32 cellular contexts compared by ENCODE assay signal in genomic region chr3:141446737-141447136, GRCh38.
"Had no signal": no experiment of that assay in that cellular context is flagged by ENCODE, and none has a peak within 500 bp of the region (broad histone marks: within the 10 kb centered on the region; RNA-seq: fewer than 3 reads in every experiment).

No MANE protein-coding gene starts in this region.

- H3K4me1 ChIP-seq: colonic mucosa had no signal

- H3K4me3 ChIP-seq: adrenal gland, body of pancreas, cardiac muscle cell, colonic mucosa had no signal

- ATAC-seq: activated CD4-positive, CD25-positive, alpha-beta regulatory T cell treated with anti-CD3 and anti-CD28 coated beads, Interleukin-2, amount 50 U/mL, for 24 hours; activated CD8-positive, alpha-beta T cell treated with anti-CD3 and anti-CD28 coated beads for 36 hours; activated naive CD8-positive, alpha-beta T cell treated with anti-CD3 and anti-CD28 coated beads, Interleukin-2, amount 50 U/mL, for 24 hours; body of pancreas; T-helper 17 cell had no signal

- H3K27ac Mint-ChIP-seq: activated B cell treated with CpG ODN at 0.5 μM for 24 hours; activated CD8-positive, alpha-beta T cell treated with anti-CD3 and anti-CD28 coated beads for 36 hours; activated naive CD4-positive, alpha-beta T cell treated with anti-CD3 and anti-CD28 coated beads for 36 hours; activated naive CD4-positive, alpha-beta T cell treated with anti-CD3 and anti-CD28 coated beads, Interleukin-2, amount 50 U/mL, for 24 hours; activated naive CD8-positive, alpha-beta T cell treated with anti-CD3 and anti-CD28 coated beads for 36 hours; activated naive CD8-positive, alpha-beta T cell treated with anti-CD3 and anti-CD28 coated beads, Interleukin-2, amount 50 U/mL, for 24 hours; activated T-helper 1 cell treated with anti-CD3 and anti-CD28 coated beads, Interleukin-12 subunit alpha, Interleukin-12 subunit beta, Interleukin-2, Interleukin-4 antibody, amounts not matched to agents 30 ng/mL and 10 ng/mL and 1 ng/mL, durations not matched to agents 14 hours and 24 hours and 36 hours; activated T-helper 2 cell treated with anti-CD3 and anti-CD28 coated beads, Interferon-gamma antibody, Interleukin-2, Interleukin-4, amounts not matched to agents 10 μg/mL and 5 μg/mL and 100 μg/mL, durations not matched to agents 14 hours and 24 hours and 36 hours; T-helper 17 cell; T-helper 2 cell treated with Interferon-gamma antibody and Interleukin-4, amounts not matched to agents 5 μg/mL and 100 μg/mL, for 36 hours had no signal

- H3K4me3 Mint-ChIP-seq: activated B cell treated with CpG ODN at 0.5 μM for 24 hours; activated CD8-positive, alpha-beta T cell treated with anti-CD3 and anti-CD28 coated beads for 36 hours; activated naive CD4-positive, alpha-beta T cell treated with anti-CD3 and anti-CD28 coated beads for 36 hours; activated naive CD4-positive, alpha-beta T cell treated with anti-CD3 and anti-CD28 coated beads, Interleukin-2, amount 50 U/mL, for 24 hours; activated naive CD8-positive, alpha-beta T cell treated with anti-CD3 and anti-CD28 coated beads for 36 hours; activated naive CD8-positive, alpha-beta T cell treated with anti-CD3 and anti-CD28 coated beads, Interleukin-2, amount 50 U/mL, for 24 hours; activated T-helper 1 cell treated with anti-CD3 and anti-CD28 coated beads, Interleukin-12 subunit alpha, Interleukin-12 subunit beta, Interleukin-2, Interleukin-4 antibody, amounts not matched to agents 30 ng/mL and 10 ng/mL and 1 ng/mL, durations not matched to agents 14 hours and 24 hours and 36 hours; T-helper 17 cell; T-helper 2 cell treated with Interferon-gamma antibody and Interleukin-4, amounts not matched to agents 5 μg/mL and 100 μg/mL, for 36 hours had no signal

- DNase-seq: activated B cell treated with CpG ODN at 0.5 μM for 24 hours; activated CD4-positive, alpha-beta T cell treated with anti-CD3 and anti-CD28 coated beads for 48 hours; activated CD4-positive, alpha-beta T cell treated with anti-CD3 and anti-CD28 coated beads, Interleukin-2, amount 50 U/mL, for 1 hour; activated CD4-positive, alpha-beta T cell treated with anti-CD3 and anti-CD28 coated beads, Interleukin-2, amount 50 U/mL, for 48 hours; activated CD8-positive, alpha-beta T cell treated with anti-CD3 and anti-CD28 coated beads for 36 hours; activated effector memory CD4-positive, alpha-beta T cell treated with anti-CD3 and anti-CD28 coated beads, Interleukin-2, amount 50 U/mL, for 16 hours; activated naive CD4-positive, alpha-beta T cell treated with anti-CD3 and anti-CD28 coated beads for 36 hours; activated naive CD8-positive, alpha-beta T cell treated with anti-CD3 and anti-CD28 coated beads for 36 hours; activated naive CD8-positive, alpha-beta T cell treated with anti-CD3 and anti-CD28 coated beads, Interleukin-2, amount 50 U/mL, for 24 hours; activated T-cell treated with anti-CD3 and anti-CD28 coated beads, Interleukin-2, amount 50 U/mL, for 1 hour; activated T-cell treated with anti-CD3 and anti-CD28 coated beads, Interleukin-2, amount 50 U/mL, for 48 hours; adrenal gland; amygdala; aorta; body of pancreas; central memory CD4-positive, alpha-beta T cell; cerebellar nuclear complex; colonic mucosa; effector CD8-positive, alpha-beta T cell; foreskin fibroblast; head of caudate nucleus; hippocampal formation; T-helper 17 cell; T1000; WERI-Rb-1 had no signal

- H3K27me3 ChIP-seq: adrenal gland, body of pancreas, cardiac muscle cell, colonic mucosa had no signal

- H3K9me3 ChIP-seq: adrenal gland, body of pancreas, colonic mucosa had no signal

- H3K27ac ChIP-seq: body of pancreas, cardiac muscle cell, colonic mucosa, epithelial cell of prostate, WERI-Rb-1 had no signal

- H3K27me3 Mint-ChIP-seq: activated B cell treated with CpG ODN at 0.5 μM for 24 hours; activated CD8-positive, alpha-beta T cell treated with anti-CD3 and anti-CD28 coated beads for 36 hours; activated naive CD4-positive, alpha-beta T cell treated with anti-CD3 and anti-CD28 coated beads, Interleukin-2, amount 50 U/mL, for 24 hours; activated naive CD8-positive, alpha-beta T cell treated with anti-CD3 and anti-CD28 coated beads for 36 hours; activated naive CD8-positive, alpha-beta T cell treated with anti-CD3 and anti-CD28 coated beads, Interleukin-2, amount 50 U/mL, for 24 hours; T-helper 17 cell had no signal

- H3K9me3 Mint-ChIP-seq: activated B cell treated with CpG ODN at 0.5 μM for 24 hours; activated CD8-positive, alpha-beta T cell treated with anti-CD3 and anti-CD28 coated beads for 36 hours; activated naive CD4-positive, alpha-beta T cell treated with anti-CD3 and anti-CD28 coated beads for 36 hours; activated naive CD4-positive, alpha-beta T cell treated with anti-CD3 and anti-CD28 coated beads, Interleukin-2, amount 50 U/mL, for 24 hours; activated naive CD8-positive, alpha-beta T cell treated with anti-CD3 and anti-CD28 coated beads for 36 hours; activated naive CD8-positive, alpha-beta T cell treated with anti-CD3 and anti-CD28 coated beads, Interleukin-2, amount 50 U/mL, for 24 hours; activated T-helper 1 cell treated with anti-CD3 and anti-CD28 coated beads, Interleukin-12 subunit alpha, Interleukin-12 subunit beta, Interleukin-2, Interleukin-4 antibody, amounts not matched to agents 30 ng/mL and 10 ng/mL and 1 ng/mL, durations not matched to agents 14 hours and 24 hours and 36 hours; activated T-helper 2 cell treated with anti-CD3 and anti-CD28 coated beads, Interferon-gamma antibody, Interleukin-2, Interleukin-4, amounts not matched to agents 10 μg/mL and 5 μg/mL and 100 μg/mL, durations not matched to agents 14 hours and 24 hours and 36 hours; T-helper 2 cell treated with Interferon-gamma antibody and Interleukin-4, amounts not matched to agents 5 μg/mL and 100 μg/mL, for 36 hours had no signal
